In genomic region chr16:78648517-78648916, GRCh38 we compare ENCODE assay signal across 21 cellular contexts.
DNase-seq lines count a peak whose midpoint lies in the region.
"Had no signal": no experiment of that assay in that cellular context is flagged by ENCODE, and none has a peak within 500 bp of the region (broad histone marks: within the 10 kb centered on the region; RNA-seq: fewer than 3 reads in every experiment).

No MANE protein-coding gene starts in this region.

- POLR2A ChIA-PET in activated CD4-positive, alpha-beta memory T cell treated with anti-CD3 and anti-CD28 coated beads, Interleukin-2, amount 10 ng/mL, durations not matched to agents 7 days and 5 days (lab: Charles Lee): no interaction called here

- H3K23ac ChIP-seq in mesenchymal stem cell (ENCODE audit: low read length in 2 of 2): no peak overlapping the region

- no peaks in the 10 kb centered on the region for H3K9me3 Mint-ChIP-seq in activated CD4-positive, alpha-beta memory T cell treated with anti-CD3 and anti-CD28 coated beads, Interleukin-2, amount 10 ng/mL, durations not matched to agents 7 days and 5 days
- H3K9me3 Mint-ChIP-seq: dendritic cell treated with granulocyte-macrophage colony-stimulating factor and Interleukin-4, amounts not matched to agents 40 ng/mL and 50 ng/mL, for 4 days; T-helper 2 cell treated with Interferon-gamma antibody and Interleukin-4, amounts not matched to agents 5 μg/mL and 100 μg/mL, for 36 hours had no signal

- no peak overlapping the region for H4K8ac ChIP-seq in mesenchymal stem cell (ENCODE audit: low read length)

- no peaks in the 10 kb centered on the region for H3K27me3 ChIP-seq in mesenchymal stem cell (ENCODE audit: control insufficient read depth in 1 of 2, insufficient read depth in 1 of 2, low read length in 2 of 2)
- H3K27me3 ChIP-seq: neutrophil, sigmoid colon had no signal

- H3K36me3 ChIP-seq in mesenchymal stem cell (ENCODE audit: control insufficient read depth in 1 of 2, insufficient read depth in 2 of 2, low read depth in 1 of 2, low read length in 2 of 2): no peaks in the 10 kb centered on the region
- H3K36me3 ChIP-seq: neutrophil, sigmoid colon had no signal

- no peak overlapping the region for H3K4me3 Mint-ChIP-seq in activated CD4-positive, alpha-beta memory T cell treated with anti-CD3 and anti-CD28 coated beads, Interleukin-2, amount 10 ng/mL, durations not matched to agents 7 days and 5 days
- H3K4me3 Mint-ChIP-seq: activated CD8-positive, alpha-beta memory T cell treated with anti-CD3 and anti-CD28 coated beads, Interleukin-2, amount 10 ng/mL, durations not matched to agents 7 days and 5 days; dendritic cell treated with granulocyte-macrophage colony-stimulating factor and Interleukin-4, amounts not matched to agents 40 ng/mL and 50 ng/mL, for 4 days; T-helper 2 cell treated with Interferon-gamma antibody and Interleukin-4, amounts not matched to agents 5 μg/mL and 100 μg/mL, for 36 hours had no signal

- H2AK5ac ChIP-seq in mesenchymal stem cell (ENCODE audit: low read length, severe bottlenecking): no peak overlapping the region

- no peak overlapping the region for H3K4me2 ChIP-seq in mesenchymal stem cell (ENCODE audit: low read length, poor library complexity, severe bottlenecking)

- peaks cover 1% of the 10 kb centered on the region for H3K4me1 ChIP-seq in mesenchymal stem cell (ENCODE audit: control insufficient read depth, insufficient read depth, low read depth, low read length)

- no peaks in the 10 kb centered on the region for H3K4me1 Mint-ChIP-seq in activated CD4-positive, alpha-beta memory T cell treated with anti-CD3 and anti-CD28 coated beads, Interleukin-2, amount 10 ng/mL, durations not matched to agents 7 days and 5 days
- H3K4me1 Mint-ChIP-seq: activated CD8-positive, alpha-beta memory T cell treated with anti-CD3 and anti-CD28 coated beads, Interleukin-2, amount 10 ng/mL, durations not matched to agents 7 days and 5 days had no signal

- peak overlapping the region; percentile 6 to 16 for H3K18ac ChIP-seq in mesenchymal stem cell (ENCODE audit: low read depth in 1 of 2, low read length in 2 of 2)

- H3K27ac ChIP-seq in mesenchymal stem cell (ENCODE audit: low read length, poor library complexity, severe bottlenecking): no peak overlapping the region
- H3K27ac ChIP-seq: neutrophil, sigmoid colon had no signal

- CTCF ChIA-PET in activated CD4-positive, alpha-beta memory T cell treated with anti-CD3 and anti-CD28 coated beads, Interleukin-2, amount 10 ng/mL, durations not matched to agents 7 days and 5 days (lab: Charles Lee): no interaction called here

- DNase-seq in Caki2 (ENCODE audit: low read depth) (peak; percentile 3), NCI-H2029 (lab: John Stamatoyannopoulos, UW) (peak; percentile 23), dermis microvascular lymphatic vessel endothelial cell (ENCODE audit: low read depth in 2 of 2) (peak; percentile 45 to 86), mesenchymal stem cell (peak; percentile 52), cerebellar nuclear complex (lab: John Stamatoyannopoulos, UW) (no peak), NCI-H748 (lab: John Stamatoyannopoulos, UW; ENCODE audit: unreplicated experiment) (no peak), GDM1 (lab: John Stamatoyannopoulos, UW) (no peak)
- no peak for DNase-seq in activated CD4-positive, alpha-beta memory T cell treated with anti-CD3 and anti-CD28 coated beads, Interleukin-2, amount 10 ng/mL, durations not matched to agents 7 days and 5 days
- DNase-seq: activated CD4-positive, CD25-positive, alpha-beta regulatory T cell treated with anti-CD3 and anti-CD28 coated beads, Interleukin-2, amount 50 U/mL, for 72 hours; activated CD8-positive, alpha-beta memory T cell treated with anti-CD3 and anti-CD28 coated beads, Interleukin-2, amount 10 ng/mL, durations not matched to agents 7 days and 5 days; activated effector memory CD4-positive, alpha-beta T cell treated with anti-CD3 and anti-CD28 coated beads, Interleukin-2, amount 50 U/mL, for 16 hours; amniotic stem cell; erythroblast; islet precursor cell; NCI-H187 treated with DMSO at 0.1 percent for 48 hours; NCI-H524 treated with DMSO at 0.1 percent for 48 hours; sigmoid colon had no signal

- H2AFZ ChIP-seq in mesenchymal stem cell (ENCODE audit: low read depth, low read length): no peak overlapping the region

- H3K9ac ChIP-seq in mesenchymal stem cell (ENCODE audit: low read length): no peak overlapping the region

- no peaks in the 10 kb centered on the region for H3K9me3 ChIP-seq in mesenchymal stem cell (ENCODE audit: control insufficient read depth, low read length)
- H3K9me3 ChIP-seq: mucosa of descending colon, neutrophil, sigmoid colon had no signal

- no peak overlapping the region for H2BK120ac ChIP-seq in mesenchymal stem cell (ENCODE audit: low read depth, low read length)

- no peak overlapping the region for H2BK5ac ChIP-seq in mesenchymal stem cell (ENCODE audit: low read depth, low read length, poor library complexity, severe bottlenecking)

- no peaks in the 10 kb centered on the region for H3K27me3 Mint-ChIP-seq in activated CD4-positive, alpha-beta memory T cell treated with anti-CD3 and anti-CD28 coated beads, Interleukin-2, amount 10 ng/mL, durations not matched to agents 7 days and 5 days
- H3K27me3 Mint-ChIP-seq: activated CD8-positive, alpha-beta memory T cell treated with anti-CD3 and anti-CD28 coated beads, Interleukin-2, amount 10 ng/mL, durations not matched to agents 7 days and 5 days; dendritic cell treated with granulocyte-macrophage colony-stimulating factor and Interleukin-4, amounts not matched to agents 40 ng/mL and 50 ng/mL, for 4 days had no signal

- no peak overlapping the region for H2BK15ac ChIP-seq in mesenchymal stem cell (ENCODE audit: low read depth, poor library complexity, severe bottlenecking)

- H3K36me3 Mint-ChIP-seq in activated CD4-positive, alpha-beta memory T cell treated with anti-CD3 and anti-CD28 coated beads, Interleukin-2, amount 10 ng/mL, durations not matched to agents 7 days and 5 days (ENCODE audit: low read depth): no peaks in the 10 kb centered on the region
- H3K36me3 Mint-ChIP-seq: activated CD8-positive, alpha-beta memory T cell treated with anti-CD3 and anti-CD28 coated beads, Interleukin-2, amount 10 ng/mL, durations not matched to agents 7 days and 5 days had no signal

- H2BK12ac ChIP-seq in mesenchymal stem cell (ENCODE audit: low read length in 2 of 2): no peak overlapping the region

- in situ Hi-C loops in Caki2 (cut with HindIII; ENCODE audit: low pct_unique_long_range_greater_than_20kb, low sequenced_read_pairs): no loop called here

- no peak overlapping the region for H4K91ac ChIP-seq in mesenchymal stem cell (ENCODE audit: low read length)

- H3K27ac Mint-ChIP-seq in activated CD4-positive, alpha-beta memory T cell treated with anti-CD3 and anti-CD28 coated beads, Interleukin-2, amount 10 ng/mL, durations not matched to agents 7 days and 5 days: no peak overlapping the region
- H3K27ac Mint-ChIP-seq: activated CD8-positive, alpha-beta memory T cell treated with anti-CD3 and anti-CD28 coated beads, Interleukin-2, amount 10 ng/mL, durations not matched to agents 7 days and 5 days; dendritic cell treated with granulocyte-macrophage colony-stimulating factor and Interleukin-4, amounts not matched to agents 40 ng/mL and 50 ng/mL, for 4 days; T-helper 2 cell treated with Interferon-gamma antibody and Interleukin-4, amounts not matched to agents 5 μg/mL and 100 μg/mL, for 36 hours had no signal

- H3K14ac ChIP-seq in mesenchymal stem cell (ENCODE audit: low read length in 2 of 2): no peak overlapping the region

- 88% methylated on average over 3 of the region's 3 CpGs for WGBS in mesenchymal stem cell

- H3K4ac ChIP-seq in mesenchymal stem cell (ENCODE audit: low read depth in 1 of 2, low read length in 2 of 2): peak overlapping the region in 1 of 2 experiments; percentile 9

- H3K4me3 ChIP-seq in mesenchymal stem cell (ENCODE audit: insufficient read depth in 1 of 2, low read depth in 1 of 2, low read length in 2 of 2): no peak overlapping the region
- H3K4me3 ChIP-seq: mucosa of descending colon, sigmoid colon had no signal

- no peaks in the 10 kb centered on the region for H3K79me1 ChIP-seq in mesenchymal stem cell (replicated peaks; ENCODE audit: low read length, poor library complexity, severe bottlenecking)

Comparison
In these comparisons a context has a peak if more than half of its experiments do, and no peak if none do; other contexts are left out.
1. DNase-seq: peak in Caki2 (single experiment), NCI-H2029 (single experiment), dermis microvascular lymphatic vessel endothelial cell (2 of 2) and mesenchymal stem cell (single experiment); none in cerebellar nuclear complex (0 of 2), activated CD4-positive, alpha-beta memory T cell treated with anti-CD3 and anti-CD28 coated beads, Interleukin-2, amount 10 ng/mL, durations not matched to agents 7 days and 5 days (single experiment), NCI-H748 (single experiment) and GDM1 (single experiment).